In the genomic region with DNA sequence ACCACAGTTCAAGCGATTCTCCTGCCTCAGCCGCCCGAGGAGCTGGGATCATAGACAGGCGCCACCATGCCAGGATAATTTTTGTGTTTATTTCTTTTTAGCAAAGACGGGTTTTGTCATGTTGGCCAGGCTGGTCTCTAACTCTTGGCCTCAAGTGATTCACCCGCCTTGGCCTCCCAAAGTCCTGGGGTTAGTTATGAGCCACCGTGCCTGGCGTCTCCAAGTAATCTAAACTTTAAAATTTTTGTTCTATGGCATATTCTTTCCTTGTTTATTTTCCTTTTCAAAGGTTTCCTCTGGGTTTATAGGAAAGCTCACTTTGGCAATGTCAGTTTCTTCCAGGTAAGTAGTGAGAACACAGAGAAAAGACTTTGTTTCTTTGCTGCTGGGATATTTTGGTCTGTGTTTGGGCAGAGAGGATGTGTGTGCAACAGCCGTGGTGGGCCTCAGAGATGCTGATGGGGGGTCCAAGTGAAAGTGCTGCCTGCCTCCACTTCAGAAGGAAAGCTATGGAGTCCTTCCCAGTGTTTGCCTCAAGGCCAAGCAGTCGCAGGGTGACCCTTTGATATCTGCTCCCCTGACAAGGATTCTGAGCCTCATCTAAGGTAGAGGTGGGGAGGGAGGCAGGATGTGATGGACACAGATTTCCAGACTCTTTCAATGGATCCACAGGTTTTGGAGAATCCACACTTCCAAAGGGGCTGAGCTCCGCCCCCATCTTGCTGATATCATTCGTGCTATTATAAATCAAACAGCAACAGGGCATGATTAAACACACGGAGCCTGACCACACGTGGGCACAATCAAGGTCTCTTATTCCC, we compare ENCODE assay signal across 1 cellular context.
TF ChIP-seq lines count a peak whose summit lies in the region.

No MANE protein-coding gene starts in this region.

TF ChIP-seq in HCT116, 20 proteins besides CTCF, POLR2A, EP300 and RAD21:
- TF ChIP-seq, protein P1, sequence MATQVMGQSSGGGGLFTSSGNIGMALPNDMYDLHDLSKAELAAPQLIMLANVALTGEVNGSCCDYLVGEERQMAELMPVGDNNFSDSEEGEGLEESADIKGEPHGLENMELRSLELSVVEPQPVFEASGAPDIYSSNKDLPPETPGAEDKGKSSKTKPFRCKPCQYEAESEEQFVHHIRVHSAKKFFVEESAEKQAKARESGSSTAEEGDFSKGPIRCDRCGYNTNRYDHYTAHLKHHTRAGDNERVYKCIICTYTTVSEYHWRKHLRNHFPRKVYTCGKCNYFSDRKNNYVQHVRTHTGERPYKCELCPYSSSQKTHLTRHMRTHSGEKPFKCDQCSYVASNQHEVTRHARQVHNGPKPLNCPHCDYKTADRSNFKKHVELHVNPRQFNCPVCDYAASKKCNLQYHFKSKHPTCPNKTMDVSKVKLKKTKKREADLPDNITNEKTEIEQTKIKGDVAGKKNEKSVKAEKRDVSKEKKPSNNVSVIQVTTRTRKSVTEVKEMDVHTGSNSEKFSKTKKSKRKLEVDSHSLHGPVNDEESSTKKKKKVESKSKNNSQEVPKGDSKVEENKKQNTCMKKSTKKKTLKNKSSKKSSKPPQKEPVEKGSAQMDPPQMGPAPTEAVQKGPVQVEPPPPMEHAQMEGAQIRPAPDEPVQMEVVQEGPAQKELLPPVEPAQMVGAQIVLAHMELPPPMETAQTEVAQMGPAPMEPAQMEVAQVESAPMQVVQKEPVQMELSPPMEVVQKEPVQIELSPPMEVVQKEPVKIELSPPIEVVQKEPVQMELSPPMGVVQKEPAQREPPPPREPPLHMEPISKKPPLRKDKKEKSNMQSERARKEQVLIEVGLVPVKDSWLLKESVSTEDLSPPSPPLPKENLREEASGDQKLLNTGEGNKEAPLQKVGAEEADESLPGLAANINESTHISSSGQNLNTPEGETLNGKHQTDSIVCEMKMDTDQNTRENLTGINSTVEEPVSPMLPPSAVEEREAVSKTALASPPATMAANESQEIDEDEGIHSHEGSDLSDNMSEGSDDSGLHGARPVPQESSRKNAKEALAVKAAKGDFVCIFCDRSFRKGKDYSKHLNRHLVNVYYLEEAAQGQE (IDR thresholded peaks at IDR 0.05; ENCODE audit: low read depth) = no peak
- no peak for TF ChIP-seq JUND (IDR thresholded peaks at IDR 0.05)
- no peak for TF ChIP-seq SIN3A (IDR thresholded peaks at IDR 0.05; ENCODE audit: low read depth)
- TF ChIP-seq EZH2phosphoT487 (IDR thresholded peaks at IDR 0.05; ENCODE audit: borderline replicate concordance) = no peak
- no peak for TF ChIP-seq ZFX (IDR thresholded peaks at IDR 0.05)
- TF ChIP-seq FOSL1 (IDR thresholded peaks at IDR 0.05; ENCODE audit: low read depth) = no peak
- no peak for TF ChIP-seq ZNF274 (IDR thresholded peaks at IDR 0.05; ENCODE audit: low read depth, low read length)
- no peak for TF ChIP-seq ELF1 (IDR thresholded peaks at IDR 0.05; ENCODE audit: borderline replicate concordance, low read depth)
- TF ChIP-seq POLR2AphosphoS5 (IDR thresholded peaks at IDR 0.05; ENCODE audit: low read depth, low read length) = no peak
- no peak for TF ChIP-seq EZH2 (IDR thresholded peaks at IDR 0.05)
- no peak for TF ChIP-seq TCF7L2 (IDR thresholded peaks at IDR 0.05; ENCODE audit: borderline replicate concordance, extremely low read depth, insufficient read depth, insufficient read length)
